Comparison of ENCODE assay signal across 14 cellular contexts in the genomic region with DNA sequence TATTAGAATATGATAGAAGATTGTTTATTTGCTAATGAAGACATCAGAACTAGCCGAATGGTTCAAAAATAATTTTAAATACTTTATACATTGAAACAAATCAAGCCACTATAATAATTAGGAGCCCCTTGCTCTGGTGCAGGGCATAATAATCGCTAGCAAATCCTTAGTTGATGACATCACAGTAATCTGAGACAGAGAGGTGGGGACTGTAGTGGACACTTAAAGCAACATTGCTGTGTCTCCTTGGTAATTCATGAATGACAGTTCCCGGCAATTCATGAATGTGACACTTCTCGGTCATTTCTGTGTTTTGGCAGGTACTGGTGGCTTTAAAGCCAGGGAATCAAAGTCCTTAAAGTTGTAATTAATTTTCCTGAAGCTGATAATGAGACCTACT.
A peak's percentile ranks its signal among the peaks of the same experiment; 100 is the strongest.
DNase-seq lines count a peak whose midpoint lies in the region; ATAC-seq, FAIRE-seq and TF ChIP-seq lines count a peak whose summit lies in the region.
"Had no signal": no experiment of that assay in that cellular context is flagged by ENCODE, and none has a peak within 500 bp of the region (broad histone marks: within the 10 kb centered on the region; RNA-seq: fewer than 3 reads in every experiment).

No MANE protein-coding gene starts in this region.

- intact Hi-C loops in Right ventricle myocardium inferior (cut with DNase I) (loop anchor here (5.0 kb wide), 1 partner anchor 113 kb away; a partner anchor contains a TSS), cardiac septum (cut with DNase I) (loop anchor here (5.0 kb wide), 1 partner anchor 113 kb away; a partner anchor contains a TSS)

- TF ChIP-seq CTCF in endothelial cell (IDR thresholded peaks at IDR 0.05; ENCODE audit: unreplicated experiment) (no peak), Peyer's patch (IDR thresholded peaks at IDR 0.05) (no peak)

- peak; percentile 72 for FAIRE-seq in islet of Langerhans (lab: Jason Lieb, UNC)
- FAIRE-seq: D721Med had no signal

- ATAC-seq in Right ventricle myocardium inferior: peak; percentile 83
- ATAC-seq: activated CD4-positive, CD25-positive, alpha-beta regulatory T cell treated with anti-CD3 and anti-CD28 coated beads, Interleukin-2, amount 50 U/mL, for 24 hours had no signal

- in situ Hi-C loops in G401 (cut with HindIII; ENCODE audit: low sequenced_read_pairs): no loop called here

- H3K4me3 ChIP-seq in Peyer's patch: no peak overlapping the region

- no peaks in the 10 kb centered on the region for H3K9me3 ChIP-seq in Peyer's patch

- H3K36me3 Mint-ChIP-seq in endothelial cell (ENCODE audit: low read depth, unreplicated experiment): no peaks in the 10 kb centered on the region
- H3K36me3 Mint-ChIP-seq: type B pancreatic cell had no signal

- H3K27me3 ChIP-seq in Peyer's patch: no peaks in the 10 kb centered on the region

- peaks cover 2% of the 10 kb centered on the region for H3K27me3 Mint-ChIP-seq in endothelial cell (ENCODE audit: unreplicated experiment)
- H3K27me3 Mint-ChIP-seq: type B pancreatic cell had no signal

- no peak overlapping the region for H3K27ac ChIP-seq in Peyer's patch
- H3K27ac ChIP-seq: epithelial cell of prostate had no signal

- no peak overlapping the region for H3K27ac Mint-ChIP-seq in endothelial cell (ENCODE audit: unreplicated experiment)

- no peaks in the 10 kb centered on the region for H3K9me3 Mint-ChIP-seq in endothelial cell (ENCODE audit: unreplicated experiment)
- H3K9me3 Mint-ChIP-seq: type B pancreatic cell had no signal

- no peak for TF ChIP-seq POLR2A in Peyer's patch (IDR thresholded peaks at IDR 0.05)

- DNase-seq in Right ventricle myocardium inferior (ENCODE audit: missing footprints) (no peak), cardiac septum (ENCODE audit: low spot score) (no peak), OCI-M1 (lab: John Stamatoyannopoulos, UW) (peak; percentile 58), endothelial cell (ENCODE audit: low spot score) (no peak), Peyer's patch (no peak), G401 (ENCODE audit: low spot score) (no peak)
- no peak for DNase-seq in stimulated activated CD4-positive, alpha-beta T cell treated with anti-CD3 and anti-CD28 coated beads, Interleukin-4, amount 100 ng/mL, for 24 hours
- DNase-seq: activated T-cell treated with anti-CD3 and anti-CD28 coated beads for 4 hours, NCI-H774 had no signal

- no peaks in the 10 kb centered on the region for H3K36me3 ChIP-seq in Peyer's patch

- H3K4me1 Mint-ChIP-seq in endothelial cell (ENCODE audit: unreplicated experiment): peaks cover 2% of the 10 kb centered on the region

- H3K4me1 ChIP-seq in Peyer's patch: no peaks in the 10 kb centered on the region

- no peak overlapping the region for H3K4me3 Mint-ChIP-seq in endothelial cell (ENCODE audit: unreplicated experiment)
